In the genomic region with DNA sequence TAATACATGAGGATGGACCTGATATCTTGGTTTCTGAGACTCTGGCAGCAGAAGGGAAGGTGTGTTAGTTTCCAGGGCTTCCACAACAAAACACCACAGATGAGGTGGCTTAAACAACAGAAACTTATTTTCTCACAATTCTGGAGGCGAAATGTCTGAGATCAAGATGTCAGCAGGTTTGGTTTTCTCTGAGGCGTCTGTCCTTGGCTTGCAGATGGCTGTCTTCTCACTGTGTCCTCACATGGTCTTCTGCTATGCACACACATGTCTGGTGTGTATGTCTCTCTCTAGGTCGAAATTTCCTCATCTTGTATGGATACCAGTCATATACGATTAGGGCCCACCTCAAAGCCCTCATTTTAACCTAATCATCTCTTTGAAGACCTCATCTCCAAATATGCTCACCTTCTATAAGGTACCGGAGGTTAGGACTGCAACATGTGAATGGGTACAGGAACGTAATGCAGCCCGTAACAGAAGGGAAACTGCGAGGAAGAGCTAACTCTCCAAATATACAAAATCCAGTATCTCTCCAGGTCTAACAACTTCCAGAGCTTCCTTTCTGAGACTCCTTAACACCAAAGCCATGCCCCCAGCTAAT, we compare ENCODE assay signal across 13 cellular contexts.
"Had no signal": no experiment of that assay in that cellular context is flagged by ENCODE, and none has a peak within 500 bp of the region (broad histone marks: within the 10 kb centered on the region; RNA-seq: fewer than 3 reads in every experiment).

No MANE protein-coding gene starts in this region.

- H3K27me3 ChIP-seq: suprapubic skin had no signal

- H3K27ac Mint-ChIP-seq: activated CD4-positive, alpha-beta memory T cell treated with anti-CD3 and anti-CD28 coated beads, Interleukin-2, amount 10 ng/mL, durations not matched to agents 7 days and 5 days; endodermal cell; T-helper 2 cell treated with Interferon-gamma antibody and Interleukin-4, amounts not matched to agents 5 μg/mL and 100 μg/mL, for 36 hours; type B pancreatic cell had no signal

- H3K4me1 ChIP-seq: suprapubic skin had no signal

- DNase-seq: anterior cingulate cortex; cerebellar nuclear complex; dermis blood vessel endothelial cell; endodermal cell; erythroblast; midbrain; small intestine; stimulated activated naive CD4-positive, alpha-beta T cell had no signal

- H3K36me3 ChIP-seq: suprapubic skin had no signal

- H3K27me3 Mint-ChIP-seq: type B pancreatic cell had no signal

- H3K9me3 Mint-ChIP-seq: activated CD4-positive, alpha-beta memory T cell treated with anti-CD3 and anti-CD28 coated beads, Interleukin-2, amount 10 ng/mL, durations not matched to agents 7 days and 5 days; activated naive CD4-positive, alpha-beta T cell treated with anti-CD3 and anti-CD28 coated beads, Interleukin-2, amount 50 U/mL, for 72 hours; endodermal cell; T-helper 2 cell treated with Interferon-gamma antibody and Interleukin-4, amounts not matched to agents 5 μg/mL and 100 μg/mL, for 36 hours; type B pancreatic cell had no signal

- H3K4me3 Mint-ChIP-seq: activated CD4-positive, alpha-beta memory T cell treated with anti-CD3 and anti-CD28 coated beads, Interleukin-2, amount 10 ng/mL, durations not matched to agents 7 days and 5 days; endodermal cell; T-helper 2 cell treated with Interferon-gamma antibody and Interleukin-4, amounts not matched to agents 5 μg/mL and 100 μg/mL, for 36 hours; type B pancreatic cell had no signal

- FAIRE-seq: small intestine had no signal

- H3K9me3 ChIP-seq: suprapubic skin had no signal

- H3K27ac ChIP-seq: suprapubic skin had no signal

- H3K4me3 ChIP-seq: suprapubic skin had no signal

- H3K36me3 Mint-ChIP-seq: type B pancreatic cell had no signal
